In genomic region chr4:6287017-6287788, GRCh38 we compare ENCODE assay signal across 33 cellular contexts.
"Had no signal": no experiment of that assay in that cellular context is flagged by ENCODE, and none has a peak within 500 bp of the region (broad histone marks: within the 10 kb centered on the region; RNA-seq: fewer than 3 reads in every experiment).

No MANE protein-coding gene starts in this region.

- H3K4me3 ChIP-seq: adrenal gland, body of pancreas, colonic mucosa, esophagus squamous epithelium, gastroesophageal sphincter had no signal

- DNase-seq: activated CD4-positive, alpha-beta memory T cell treated with anti-CD3 and anti-CD28 coated beads for 36 hours; activated CD4-positive, alpha-beta T cell treated with anti-CD3 and anti-CD28 coated beads for 36 hours; activated CD4-positive, alpha-beta T cell treated with anti-CD3 and anti-CD28 coated beads, Interleukin-2, amount 10 ng/mL, durations not matched to agents 24 days and 14 days; activated CD4-positive, CD25-positive, alpha-beta regulatory T cell; activated CD4-positive, CD25-positive, alpha-beta regulatory T cell treated with anti-CD3 and anti-CD28 coated beads, Interleukin-2, amount 50 U/mL, for 72 hours; activated CD8-positive, alpha-beta memory T cell treated with anti-CD3 and anti-CD28 coated beads, Interleukin-2, amount 10 ng/mL, durations not matched to agents 7 days and 5 days; activated CD8-positive, alpha-beta memory T cell treated with anti-CD3 and anti-CD28 coated beads, Interleukin-2, amount 50 U/mL, for 4 hours; activated CD8-positive, alpha-beta T cell treated with anti-CD3 and anti-CD28 coated beads, Interleukin-2, amount 10 ng/mL, durations not matched to agents 7 days and 5 days; activated effector memory CD4-positive, alpha-beta T cell treated with anti-CD3 and anti-CD28 coated beads, Interleukin-2, amount 50 U/mL, for 16 hours; activated naive CD4-positive, alpha-beta T cell treated with anti-CD3 and anti-CD28 coated beads for 36 hours; activated naive CD8-positive, alpha-beta T cell treated with anti-CD3 and anti-CD28 coated beads for 36 hours; activated naive CD8-positive, alpha-beta T cell treated with anti-CD3 and anti-CD28 coated beads, Interleukin-2, amount 50 U/mL, for 24 hours; activated T-cell treated with anti-CD3 and anti-CD28 coated beads, Interleukin-2, amount 50 U/mL, for 1 hour; activated T-cell treated with anti-CD3 and anti-CD28 coated beads, Interleukin-2, amount 50 U/mL, for 48 hours; adrenal gland; amygdala; aorta; central memory CD4-positive, alpha-beta T cell; cerebellar nuclear complex; colonic mucosa; effector CD8-positive, alpha-beta T cell; esophagus squamous epithelium; foreskin melanocyte; T-helper 1 cell; T-helper 17 cell; T1000 had no signal

- H3K9me3 ChIP-seq: adrenal gland, body of pancreas, colonic mucosa, esophagus squamous epithelium, gastroesophageal sphincter had no signal

- H3K27me3 ChIP-seq: adrenal gland, body of pancreas, colonic mucosa, esophagus squamous epithelium, gastroesophageal sphincter had no signal

- H3K27me3 Mint-ChIP-seq: activated CD4-positive, alpha-beta memory T cell treated with anti-CD3 and anti-CD28 coated beads for 36 hours; activated CD4-positive, alpha-beta T cell treated with anti-CD3 and anti-CD28 coated beads for 36 hours; activated naive CD4-positive, alpha-beta T cell treated with anti-CD3 and anti-CD28 coated beads, Interleukin-2, amount 50 U/mL, for 24 hours; activated naive CD8-positive, alpha-beta T cell treated with anti-CD3 and anti-CD28 coated beads for 36 hours; activated naive CD8-positive, alpha-beta T cell treated with anti-CD3 and anti-CD28 coated beads, Interleukin-2, amount 50 U/mL, for 24 hours; T-helper 17 cell had no signal

- H3K4me1 ChIP-seq: body of pancreas, colonic mucosa had no signal

- ATAC-seq: activated CD4-positive, alpha-beta T cell treated with anti-CD3 and anti-CD28 coated beads for 36 hours; activated CD8-positive, alpha-beta memory T cell treated with anti-CD3 and anti-CD28 coated beads, Interleukin-2, amount 10 ng/mL, durations not matched to agents 7 days and 5 days; activated CD8-positive, alpha-beta T cell treated with anti-CD3 and anti-CD28 coated beads, Interleukin-2, amount 10 ng/mL, durations not matched to agents 7 days and 5 days; activated naive CD8-positive, alpha-beta T cell treated with anti-CD3 and anti-CD28 coated beads, Interleukin-2, amount 50 U/mL, for 24 hours; body of pancreas; gastroesophageal sphincter; T-helper 17 cell had no signal

- H3K36me3 Mint-ChIP-seq: activated CD4-positive, alpha-beta memory T cell treated with anti-CD3 and anti-CD28 coated beads for 36 hours; activated CD8-positive, alpha-beta memory T cell treated with anti-CD3 and anti-CD28 coated beads, Interleukin-2, amount 10 ng/mL, durations not matched to agents 7 days and 5 days; activated naive CD4-positive, alpha-beta T cell treated with anti-CD3 and anti-CD28 coated beads, Interleukin-2, amount 50 U/mL, for 24 hours; activated naive CD8-positive, alpha-beta T cell treated with anti-CD3 and anti-CD28 coated beads for 36 hours had no signal

- H3K27ac Mint-ChIP-seq: activated CD4-positive, alpha-beta memory T cell treated with anti-CD3 and anti-CD28 coated beads for 36 hours; activated CD4-positive, alpha-beta T cell treated with anti-CD3 and anti-CD28 coated beads for 36 hours; activated CD4-positive, alpha-beta T cell treated with anti-CD3 and anti-CD28 coated beads, Interleukin-2, amount 10 ng/mL, durations not matched to agents 24 days and 14 days; activated CD8-positive, alpha-beta memory T cell treated with anti-CD3 and anti-CD28 coated beads, Interleukin-2, amount 10 ng/mL, durations not matched to agents 7 days and 5 days; activated CD8-positive, alpha-beta T cell treated with anti-CD3 and anti-CD28 coated beads, Interleukin-2, amount 10 ng/mL, durations not matched to agents 7 days and 5 days; activated naive CD4-positive, alpha-beta T cell treated with anti-CD3 and anti-CD28 coated beads for 36 hours; activated naive CD4-positive, alpha-beta T cell treated with anti-CD3 and anti-CD28 coated beads, Interleukin-2, amount 50 U/mL, for 24 hours; activated naive CD8-positive, alpha-beta T cell treated with anti-CD3 and anti-CD28 coated beads for 36 hours; activated naive CD8-positive, alpha-beta T cell treated with anti-CD3 and anti-CD28 coated beads, Interleukin-2, amount 50 U/mL, for 24 hours; activated T-helper 1 cell treated with anti-CD3 and anti-CD28 coated beads, Interleukin-12 subunit alpha, Interleukin-12 subunit beta, Interleukin-2, Interleukin-4 antibody, amounts not matched to agents 30 ng/mL and 10 ng/mL and 1 ng/mL, durations not matched to agents 14 hours and 24 hours and 36 hours; activated T-helper 2 cell treated with anti-CD3 and anti-CD28 coated beads, Interferon-gamma antibody, Interleukin-2, Interleukin-4, amounts not matched to agents 10 μg/mL and 5 μg/mL and 100 μg/mL, durations not matched to agents 14 hours and 24 hours and 36 hours; T-helper 17 cell; T-helper 2 cell treated with Interferon-gamma antibody and Interleukin-4, amounts not matched to agents 5 μg/mL and 100 μg/mL, for 36 hours had no signal

- H3K9me3 Mint-ChIP-seq: activated CD4-positive, alpha-beta memory T cell treated with anti-CD3 and anti-CD28 coated beads for 36 hours; activated CD4-positive, alpha-beta T cell treated with anti-CD3 and anti-CD28 coated beads, Interleukin-2, amount 10 ng/mL, durations not matched to agents 24 days and 14 days; activated naive CD4-positive, alpha-beta T cell treated with anti-CD3 and anti-CD28 coated beads for 36 hours; activated naive CD4-positive, alpha-beta T cell treated with anti-CD3 and anti-CD28 coated beads, Interleukin-2, amount 50 U/mL, for 24 hours; activated naive CD8-positive, alpha-beta T cell treated with anti-CD3 and anti-CD28 coated beads for 36 hours; activated naive CD8-positive, alpha-beta T cell treated with anti-CD3 and anti-CD28 coated beads, Interleukin-2, amount 50 U/mL, for 24 hours; activated T-helper 1 cell treated with anti-CD3 and anti-CD28 coated beads, Interleukin-12 subunit alpha, Interleukin-12 subunit beta, Interleukin-2, Interleukin-4 antibody, amounts not matched to agents 30 ng/mL and 10 ng/mL and 1 ng/mL, durations not matched to agents 14 hours and 24 hours and 36 hours; activated T-helper 2 cell treated with anti-CD3 and anti-CD28 coated beads, Interferon-gamma antibody, Interleukin-2, Interleukin-4, amounts not matched to agents 10 μg/mL and 5 μg/mL and 100 μg/mL, durations not matched to agents 14 hours and 24 hours and 36 hours; T-helper 2 cell treated with Interferon-gamma antibody and Interleukin-4, amounts not matched to agents 5 μg/mL and 100 μg/mL, for 36 hours had no signal

- H3K4me3 Mint-ChIP-seq: activated CD4-positive, alpha-beta memory T cell treated with anti-CD3 and anti-CD28 coated beads for 36 hours; activated CD4-positive, alpha-beta T cell treated with anti-CD3 and anti-CD28 coated beads for 36 hours; activated CD4-positive, alpha-beta T cell treated with anti-CD3 and anti-CD28 coated beads, Interleukin-2, amount 10 ng/mL, durations not matched to agents 24 days and 14 days; activated CD8-positive, alpha-beta memory T cell treated with anti-CD3 and anti-CD28 coated beads, Interleukin-2, amount 10 ng/mL, durations not matched to agents 7 days and 5 days; activated CD8-positive, alpha-beta T cell treated with anti-CD3 and anti-CD28 coated beads, Interleukin-2, amount 10 ng/mL, durations not matched to agents 7 days and 5 days; activated naive CD4-positive, alpha-beta T cell treated with anti-CD3 and anti-CD28 coated beads for 36 hours; activated naive CD4-positive, alpha-beta T cell treated with anti-CD3 and anti-CD28 coated beads, Interleukin-2, amount 50 U/mL, for 24 hours; activated naive CD8-positive, alpha-beta T cell treated with anti-CD3 and anti-CD28 coated beads for 36 hours; activated naive CD8-positive, alpha-beta T cell treated with anti-CD3 and anti-CD28 coated beads, Interleukin-2, amount 50 U/mL, for 24 hours; activated T-helper 1 cell treated with anti-CD3 and anti-CD28 coated beads, Interleukin-12 subunit alpha, Interleukin-12 subunit beta, Interleukin-2, Interleukin-4 antibody, amounts not matched to agents 30 ng/mL and 10 ng/mL and 1 ng/mL, durations not matched to agents 14 hours and 24 hours and 36 hours; T-helper 17 cell; T-helper 2 cell treated with Interferon-gamma antibody and Interleukin-4, amounts not matched to agents 5 μg/mL and 100 μg/mL, for 36 hours had no signal

- H3K27ac ChIP-seq: adrenal gland, body of pancreas, colonic mucosa, epithelial cell of prostate, esophagus squamous epithelium, gastroesophageal sphincter had no signal

- H3K4me1 Mint-ChIP-seq: activated CD4-positive, alpha-beta T cell treated with anti-CD3 and anti-CD28 coated beads for 36 hours; activated CD4-positive, alpha-beta T cell treated with anti-CD3 and anti-CD28 coated beads, Interleukin-2, amount 10 ng/mL, durations not matched to agents 24 days and 14 days; activated CD8-positive, alpha-beta memory T cell treated with anti-CD3 and anti-CD28 coated beads, Interleukin-2, amount 10 ng/mL, durations not matched to agents 7 days and 5 days; activated naive CD4-positive, alpha-beta T cell treated with anti-CD3 and anti-CD28 coated beads, Interleukin-2, amount 50 U/mL, for 24 hours; activated naive CD8-positive, alpha-beta T cell treated with anti-CD3 and anti-CD28 coated beads for 36 hours; activated naive CD8-positive, alpha-beta T cell treated with anti-CD3 and anti-CD28 coated beads, Interleukin-2, amount 50 U/mL, for 24 hours; T-helper 17 cell had no signal
